Comparison of ENCODE assay signal across 10 cellular contexts in the genomic region with DNA sequence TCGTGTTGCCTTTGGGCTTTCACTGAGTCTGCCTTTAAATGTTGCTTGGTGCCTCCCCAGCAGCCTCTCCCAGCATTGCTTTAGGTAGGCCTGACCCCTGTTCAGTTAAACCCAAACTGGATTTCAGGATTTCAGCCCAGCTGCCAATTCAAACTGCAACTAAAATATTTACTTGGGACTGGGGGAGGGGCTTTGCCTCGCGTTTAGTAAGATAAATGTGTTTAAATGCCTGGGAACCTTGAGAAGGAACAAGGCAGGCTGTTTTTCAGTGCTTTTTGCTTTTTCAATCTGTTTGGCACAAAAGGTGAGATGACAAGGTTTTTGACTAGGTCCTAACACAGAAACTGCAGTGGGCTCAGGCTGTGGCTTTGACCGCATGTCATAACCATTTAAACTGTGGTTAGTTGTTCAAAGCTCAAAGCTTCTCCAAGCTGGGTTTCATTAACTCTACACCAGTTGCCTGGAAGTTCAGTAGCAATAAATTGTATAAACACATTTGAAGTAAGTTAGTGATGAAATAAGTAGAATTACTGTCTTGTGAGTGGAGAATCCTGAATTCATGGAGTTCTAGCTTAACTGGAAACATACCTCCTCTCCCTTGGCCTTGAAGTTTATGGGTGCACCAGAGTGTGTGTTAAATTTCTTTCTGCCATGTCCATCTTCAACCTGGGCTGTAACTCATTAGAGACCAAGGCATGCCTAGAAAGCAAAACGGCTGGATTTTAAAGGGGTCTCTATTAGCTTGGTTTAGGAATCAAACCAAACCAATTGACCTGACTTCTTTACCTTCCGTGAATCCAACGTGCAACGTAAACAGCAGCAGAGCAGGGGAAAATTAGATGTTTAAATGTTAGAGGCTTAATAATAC. TPM values are rescaled to one million over a fixed set of nuclear protein-coding genes. Genes with fewer than 3 reads are reported as not detected.
DNase-seq lines count a peak whose midpoint lies in the region; TF ChIP-seq lines count a peak whose summit lies in the region.
"Had no signal": no experiment of that assay in that cellular context is flagged by ENCODE, and none has a peak within 500 bp of the region (broad histone marks: within the 10 kb centered on the region; RNA-seq: fewer than 3 reads in every experiment).

No MANE protein-coding gene starts in this region.

- H3K27me3 ChIP-seq in ectodermal cell (ENCODE audit: control insufficient read depth, insufficient read depth, low read length, poor library complexity, severe bottlenecking): no peaks in the 10 kb centered on the region

- H3K36me3 Mint-ChIP-seq in nephron (ENCODE audit: low read depth): peaks cover 4% of the 10 kb centered on the region
- H3K36me3 Mint-ChIP-seq: memory B cell had no signal

- no peak for TF ChIP-seq CTCF in nephron (IDR thresholded peaks at IDR 0.05; ENCODE audit: unreplicated experiment in 3 of 3)

- H3K4me1 Mint-ChIP-seq in nephron: peaks cover 79% of the 10 kb centered on the region

- peak overlapping the region; percentile 97 to 98 (median 98) for H3K4me3 Mint-ChIP-seq in nephron
- H3K4me3 Mint-ChIP-seq: memory B cell had no signal

- peak overlapping the region; percentile 61 for H3K27ac ChIP-seq in ectodermal cell (ENCODE audit: insufficient read depth, low read depth, low read length, poor library complexity, severe bottlenecking)

- H3K27me3 Mint-ChIP-seq in nephron (ENCODE audit: low read depth): peaks cover 3% of the 10 kb centered on the region

- no peaks in the 10 kb centered on the region for H3K9me3 Mint-ChIP-seq in nephron
- H3K9me3 Mint-ChIP-seq: memory B cell had no signal

- peak overlapping the region; percentile 99 for H3K27ac Mint-ChIP-seq in nephron
- H3K27ac Mint-ChIP-seq: memory B cell had no signal

- no peaks in the 10 kb centered on the region for H3K9me3 ChIP-seq in ectodermal cell (ENCODE audit: control insufficient read depth, low read length)

- DNase-seq in AG08396 (ENCODE audit: low spot score): peak; percentile 45
- peak; percentile 32 for DNase-seq in Jurkat, Clone E6-1 (ENCODE audit: low read depth, low spot score)
- DNase-seq in NCI-H2029 treated with DMSO at 0.1 percent for 48 hours (lab: John Stamatoyannopoulos, UW): no peak
- no peak for DNase-seq in NCI-H2171 (lab: John Stamatoyannopoulos, UW)
- DNase-seq in NCI-H510A treated with DMSO at 0.1 percent for 48 hours (lab: John Stamatoyannopoulos, UW): no peak
- no peak for DNase-seq in pons (ENCODE audit: low spot score)
- DNase-seq: activated CD4-positive, alpha-beta T cell treated with anti-CD3 and anti-CD28 coated beads for 1 hour had no signal

- no peaks in the 10 kb centered on the region for H3K36me3 ChIP-seq in ectodermal cell (ENCODE audit: control insufficient read depth, insufficient read depth, low read length)

- peaks cover 50% of the 10 kb centered on the region for H3K4me1 ChIP-seq in ectodermal cell (ENCODE audit: control insufficient read depth, insufficient read depth, low read length)

- no peak overlapping the region for H3K4me3 ChIP-seq in Jurkat, Clone E6-1 (ENCODE audit: low read length)
- peak overlapping the region; percentile 84 for H3K4me3 ChIP-seq in ectodermal cell (ENCODE audit: insufficient read depth, low read depth, low read length)

- whole genome bisulfite sequencing in ectodermal cell, 2 experiments: 46 to 50% methylated on average over 8 of the region's 8 CpGs

RNA-seq across cellular contexts. Expression of a gene that starts 3.6 kb away (rescaled TPM):
- polyA plus RNA-seq in Jurkat, Clone E6-1 (2012; ENCODE audit: insufficient read depth, insufficient read length): not detected
- 44.3 TPM for polyA plus RNA-seq in ectodermal cell (2013, experiment 1 of 4)
- 55.2 TPM for polyA plus RNA-seq in ectodermal cell (2013, experiment 2 of 4)
- polyA plus RNA-seq in ectodermal cell (2013, experiment 3 of 4): 31.6 TPM
- 38.2 TPM for polyA plus RNA-seq in ectodermal cell (2013, experiment 4 of 4)

RNA-seq across cellular contexts. Expression of a gene that starts 56.8 kb away (rescaled TPM):
- polyA plus RNA-seq in Jurkat, Clone E6-1 (2012; ENCODE audit: insufficient read depth, insufficient read length): 31.3 TPM
- 49.5 TPM for polyA plus RNA-seq in ectodermal cell (2013, experiment 1 of 4)
- 53.5 TPM for polyA plus RNA-seq in ectodermal cell (2013, experiment 2 of 4)
- polyA plus RNA-seq in ectodermal cell (2013, experiment 3 of 4): 50.4 TPM
- polyA plus RNA-seq in ectodermal cell (2013, experiment 4 of 4): 59.1 TPM

Comparison
In these comparisons a context has a peak if more than half of its experiments do, and no peak if none do; other contexts are left out.
1. DNase-seq: peak in AG08396 (single experiment) and Jurkat, Clone E6-1 (single experiment); none in NCI-H2029 treated with DMSO at 0.1 percent for 48 hours (single experiment), NCI-H2171 (single experiment), NCI-H510A treated with DMSO at 0.1 percent for 48 hours (single experiment) and pons (single experiment).